In genomic region chr14:69654109-69654508, GRCh38 we compare ENCODE assay signal across 13 cellular contexts. TPM values are rescaled to one million over a fixed set of nuclear protein-coding genes. Genes with fewer than 3 reads are reported as not detected.
DNase-seq lines count a peak whose midpoint lies in the region; ATAC-seq and TF ChIP-seq lines count a peak whose summit lies in the region.
"Had no signal": no experiment of that assay in that cellular context is flagged by ENCODE, and none has a peak within 500 bp of the region (broad histone marks: within the 10 kb centered on the region; RNA-seq: fewer than 3 reads in every experiment).

No MANE protein-coding gene starts in this region.

- H3K27ac ChIP-seq in HCT116 (ENCODE audit: low read depth, low read length) (no peak overlapping the region), RWPE2 (ENCODE audit: poor library complexity, severe bottlenecking) (peak overlapping the region; percentile 85), esophagus squamous epithelium (peak overlapping the region; percentile 59 to 80 (median 78)), prostate gland (peak overlapping the region; percentile 21 to 26)
- H3K27ac ChIP-seq: brain microvascular endothelial cell had no signal

- CTCF ChIA-PET in HCT116 (lab: Charles Lee): no interaction called here

- H3K4me3 ChIP-seq in HCT116 (replicated peaks in 1 of 2; ENCODE audit: low read depth in 1 of 2, low read length in 2 of 2): no peak overlapping the region
- no peak overlapping the region for H3K4me3 ChIP-seq in RWPE2 (ENCODE audit: severe bottlenecking)
- H3K4me3 ChIP-seq in esophagus squamous epithelium: no peak overlapping the region
- no peak overlapping the region for H3K4me3 ChIP-seq in prostate gland
- H3K4me3 ChIP-seq: lung had no signal

- RAD21 ChIA-PET in HCT116 (lab: Charles Lee; ENCODE audit: low non-redundant PET in 1 of 2, low total read pairs in 2 of 2, uncharacterized antibody in 2 of 2, unreplicated experiment in 2 of 2): no interaction called here

- 41% methylated on average over 3 of the region's 3 CpGs for WGBS in esophagus squamous epithelium, 2 donors
- 39% methylated on average over 3 of the region's 3 CpGs for WGBS in prostate gland

- no peaks in the 10 kb centered on the region for H3K79me2 ChIP-seq in HCT116 (ENCODE audit: insufficient read depth, low read length)

- TF ChIP-seq POLR2A in HCT116 (IDR thresholded peaks at IDR 0.05; ENCODE audit: borderline replicate concordance, extremely low read depth, insufficient read depth, insufficient read length) (no peak), esophagus squamous epithelium (IDR thresholded peaks at IDR 0.05) (no peak), prostate gland (IDR thresholded peaks at IDR 0.05) (no peak)

- no peak for DNase-seq in HCT116 (ENCODE audit: low read depth, low spot score)
- DNase-seq in RWPE2 (ENCODE audit: low spot score): no peak
- no peak for DNase-seq in esophagus squamous epithelium (lab: John Stamatoyannopoulos, UW)
- DNase-seq in prostate gland (ENCODE audit: low spot score): peak; percentile 75
- no peak for DNase-seq in DMS153 (lab: John Stamatoyannopoulos, UW)
- no peak for DNase-seq in AG08395 (ENCODE audit: low spot score)
- DNase-seq: brain microvascular endothelial cell, KG1, NCI-H2227 treated with DMSO at 0.1 percent for 48 hours, SHP77 treated with DMSO at 0.1 percent for 48 hours had no signal

- H3K9me2 ChIP-seq in HCT116 (ENCODE audit: insufficient read depth): no peaks in the 10 kb centered on the region

- H3K9me3 ChIP-seq in HCT116 (ENCODE audit: control insufficient read depth in 1 of 2, insufficient read depth in 1 of 2, low read depth in 1 of 2, low read length in 2 of 2) (no peaks in the 10 kb centered on the region), RWPE2 (ENCODE audit: severe bottlenecking) (no peaks in the 10 kb centered on the region), esophagus squamous epithelium (no peaks in the 10 kb centered on the region), prostate gland (no peaks in the 10 kb centered on the region)

- H3K4me1 ChIP-seq in HCT116 (ENCODE audit: control insufficient read depth in 1 of 2, insufficient read depth in 2 of 2, low read length in 2 of 2) (peaks cover 34 to 54% of the 10 kb centered on the region in 2 experiments), RWPE2 (ENCODE audit: insufficient read depth, poor library complexity, severe bottlenecking) (peaks cover 73% of the 10 kb centered on the region), esophagus squamous epithelium (peaks cover 53 to 100% (median 78%) of the 10 kb centered on the region in 3 donors), prostate gland (replicated peaks) (peaks cover 23% of the 10 kb centered on the region)

- TF ChIP-seq CTCF in HCT116 (IDR thresholded peaks at IDR 0.05 in 2 of 3, conservative IDR thresholded peaks at IDR 0.05 in 1 of 3; ENCODE audit: borderline replicate concordance in 1 of 3, insufficient read depth in 1 of 3, low read depth in 2 of 3, low read length in 2 of 3): no peak
- TF ChIP-seq CTCF in RWPE2 (IDR thresholded peaks at IDR 0.05; ENCODE audit: poor library complexity, severe bottlenecking): no peak
- TF ChIP-seq CTCF in esophagus squamous epithelium (IDR thresholded peaks at IDR 0.05): no peak
- TF ChIP-seq CTCF in prostate gland (IDR thresholded peaks at IDR 0.05): no peak

- ATAC-seq in HCT116: no peak
- ATAC-seq in RWPE2 (ENCODE audit: low read depth): peak; percentile 58
- no peak for ATAC-seq in HG02870 (IDR thresholded peaks at IDR 0.05; ENCODE audit: unreplicated experiment)
- ATAC-seq in HG03457 (IDR thresholded peaks at IDR 0.05; ENCODE audit: unreplicated experiment): no peak

- no peaks in the 10 kb centered on the region for H4K20me1 ChIP-seq in HCT116 (ENCODE audit: insufficient read depth)

- POLR2A ChIA-PET in HCT116 (lab: Charles Lee): no interaction called here

- H2AFZ ChIP-seq in HCT116 (ENCODE audit: low read depth, low read length, poor library complexity, severe bottlenecking): no peak overlapping the region

- no peak for TF ChIP-seq RAD21 in HCT116 (IDR thresholded peaks at IDR 0.05; ENCODE audit: low read depth)

- BruUV-seq in HCT116 (replicated peaks; lab: Mats Ljungman, UMichigan): no TSS peak

- no peak overlapping the region for H3K4me2 ChIP-seq in HCT116 (ENCODE audit: low read length)

- H3K27me3 ChIP-seq in HCT116 (ENCODE audit: insufficient read depth, low read length): no peaks in the 10 kb centered on the region
- H3K27me3 ChIP-seq in RWPE2 (ENCODE audit: insufficient read depth, poor library complexity, severe bottlenecking): no peaks in the 10 kb centered on the region
- H3K27me3 ChIP-seq in esophagus squamous epithelium: no peaks in the 10 kb centered on the region
- no peaks in the 10 kb centered on the region for H3K27me3 ChIP-seq in prostate gland (replicated peaks; ENCODE audit: insufficient read depth)
- H3K27me3 ChIP-seq: brain microvascular endothelial cell had no signal

- intact Hi-C loops in HCT116 (cut with micrococcal nuclease): no loop called here
- intact Hi-C loops in esophagus squamous epithelium (cut with DNase I): no loop called here
- intact Hi-C loops in prostate gland (cut with DNase I): loop anchor here (5.0 kb wide), 1 partner anchor 37 kb away; no protein-coding TSS in a partner anchor

- H3K9ac ChIP-seq in HCT116 (ENCODE audit: low read length): no peak overlapping the region

- no peaks in the 10 kb centered on the region for H3K36me3 ChIP-seq in HCT116 (ENCODE audit: control insufficient read depth in 1 of 2, insufficient read depth in 2 of 2, low read length in 2 of 2)
- H3K36me3 ChIP-seq in RWPE2 (ENCODE audit: low read depth): peaks cover 2% of the 10 kb centered on the region
- H3K36me3 ChIP-seq in esophagus squamous epithelium: peaks cover 0 to 4% (median 0%) of the 10 kb centered on the region in 3 donors
- H3K36me3 ChIP-seq in prostate gland: no peaks in the 10 kb centered on the region
- H3K36me3 ChIP-seq: brain microvascular endothelial cell had no signal

TF ChIP-seq in HCT116, 20 proteins besides CTCF, POLR2A, EP300 and RAD21:
- TF ChIP-seq SP1 (IDR thresholded peaks at IDR 0.05; ENCODE audit: low read depth) (0 out of 2 replicates have a peak, but pooled peaks have one; percentile 21), ZFX (IDR thresholded peaks at IDR 0.05) (no peak)

RNA-seq across cellular contexts. Expression of gene SUSD6, which starts 42.7 kb away (rescaled TPM):
- total RNA-seq in HCT116 (2021; ENCODE audit: unreplicated experiment) (6.4 TPM), esophagus squamous epithelium (10 to 100 TPM; 22.4 to 43.1 (median 27.8) TPM), prostate gland (10 to 100 TPM; 41.1 to 52.3 TPM)
- 3.1 and 3.6 TPM in 2 replicates for polyA plus RNA-seq in HCT116 (2012)
